Comparison of ENCODE assay signal across 22 cellular contexts in the genomic region with DNA sequence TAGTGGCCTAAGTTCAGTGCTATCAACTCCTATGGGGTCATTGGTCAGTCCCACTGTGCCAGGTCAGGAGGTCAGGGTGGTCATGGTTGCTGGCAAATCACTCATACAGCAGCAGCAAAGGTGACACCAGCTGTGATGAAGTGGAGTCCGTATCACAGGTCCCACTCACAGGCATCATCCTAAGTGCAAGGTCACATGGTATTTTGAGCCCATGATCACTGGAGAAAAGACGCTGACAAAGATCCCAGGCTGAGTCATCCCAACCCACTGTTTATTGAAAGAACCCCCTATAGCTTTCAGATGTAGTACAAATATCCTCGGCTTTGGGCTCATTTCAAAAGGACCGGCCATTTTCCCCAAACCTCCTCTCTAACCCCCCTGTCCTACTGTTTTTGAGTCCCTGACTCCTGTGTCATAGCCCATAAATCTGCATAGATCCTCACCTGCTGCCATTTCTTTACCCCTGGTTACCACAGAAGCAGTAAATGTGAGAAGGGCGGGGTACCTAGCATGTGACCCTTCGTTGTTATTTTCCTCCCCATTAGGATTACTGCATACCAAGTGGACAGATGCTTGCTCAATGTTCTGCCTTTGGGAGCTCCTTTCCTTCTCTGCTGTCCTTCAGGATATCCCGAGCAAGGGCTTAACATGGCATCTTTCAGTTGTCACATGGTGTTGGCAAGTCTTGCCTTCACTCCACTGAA.
DNase-seq lines count a peak whose midpoint lies in the region; ATAC-seq and TF ChIP-seq lines count a peak whose summit lies in the region.
"Had no signal": no experiment of that assay in that cellular context is flagged by ENCODE, and none has a peak within 500 bp of the region (broad histone marks: within the 10 kb centered on the region; RNA-seq: fewer than 3 reads in every experiment).

No MANE protein-coding gene starts in this region.

- H3K4ac ChIP-seq in IMR-90 (ENCODE audit: low read depth, low read length): peak overlapping the region; percentile 99

- no peak overlapping the region for H3K4me3 Mint-ChIP-seq in chondrocyte (ENCODE audit: unreplicated experiment)
- H3K4me3 Mint-ChIP-seq in nephron: no peak overlapping the region
- H3K4me3 Mint-ChIP-seq in activated T-cell treated with anti-CD3 and anti-CD28 coated beads, Interleukin-2, amount 50 U/mL, for 4 hours: no peak overlapping the region
- H3K4me3 Mint-ChIP-seq: activated CD8-positive, alpha-beta T cell treated with anti-CD3 and anti-CD28 coated beads, Interleukin-2, amount 10 ng/mL, durations not matched to agents 7 days and 5 days; activated T-helper 1 cell treated with anti-CD3 and anti-CD28 coated beads, Interleukin-12 subunit alpha, Interleukin-12 subunit beta, Interleukin-2, Interleukin-4 antibody, amounts not matched to agents 30 ng/mL and 10 ng/mL and 1 ng/mL, durations not matched to agents 14 hours and 24 hours and 36 hours; CD4-positive, alpha-beta T cell; central memory CD8-positive, alpha-beta T cell; stimulated activated memory B cell treated with anti-CD40 and anti-IgM and Interleukin-4, amounts not matched to agents 10 μg/mL and 1 μg/mL and 100 μg/mL, for 72 hours had no signal

- H2BK15ac ChIP-seq in IMR-90 (ENCODE audit: low read depth, low read length): peak overlapping the region; percentile 99

- peak overlapping the region; percentile 92 for H3K23ac ChIP-seq in IMR-90 (ENCODE audit: low read depth, low read length)

- H3K14ac ChIP-seq in IMR-90 (replicated peaks; ENCODE audit: low read depth, low read length): peak overlapping the region; percentile 91

- peaks cover 54% of the 10 kb centered on the region for H3K4me1 Mint-ChIP-seq in chondrocyte (ENCODE audit: low read depth)
- H3K4me1 Mint-ChIP-seq in nephron: peaks cover 49% of the 10 kb centered on the region
- H3K4me1 Mint-ChIP-seq in activated T-cell treated with anti-CD3 and anti-CD28 coated beads, Interleukin-2, amount 50 U/mL, for 4 hours (ENCODE audit: low read depth): no peaks in the 10 kb centered on the region
- H3K4me1 Mint-ChIP-seq: central memory CD8-positive, alpha-beta T cell; stimulated activated memory B cell treated with anti-CD40 and anti-IgM and Interleukin-4, amounts not matched to agents 10 μg/mL and 1 μg/mL and 100 μg/mL, for 72 hours had no signal

- no peak overlapping the region for H3K4me2 ChIP-seq in IMR-90 (ENCODE audit: low read depth, low read length)

- H3K18ac ChIP-seq in IMR-90 (ENCODE audit: low read depth, low read length): peak overlapping the region; percentile 97

- H3K27ac ChIP-seq in ACC112 (ENCODE audit: low read depth, low read length) (peak overlapping the region; percentile 81), IMR-90 (ENCODE audit: insufficient read depth, low read length) (peak overlapping the region; percentile 90)
- H3K27ac ChIP-seq: upper lobe of left lung, VCaP had no signal

- H3K4me3 ChIP-seq in ACC112 (ENCODE audit: low read depth, low read length): no peak overlapping the region
- H3K4me3 ChIP-seq in IMR-90 (ENCODE audit: insufficient read depth, low read depth, low read length): no peak overlapping the region
- H3K4me3 ChIP-seq: GM23248, upper lobe of left lung had no signal

- H3K56ac ChIP-seq in IMR-90 (ENCODE audit: extremely low read depth, insufficient read depth, low read length): peak overlapping the region; percentile 63

- H2AK5ac ChIP-seq in IMR-90 (ENCODE audit: low read depth, low read length): peak overlapping the region; percentile 100

- H2BK120ac ChIP-seq in IMR-90 (ENCODE audit: low read depth, low read length): peak overlapping the region; percentile 97

- TF ChIP-seq RAD21 in IMR-90 (IDR thresholded peaks at IDR 0.05; ENCODE audit: low read length): peak; percentile 20; the same call in 1 of the 2 replicates

- no peak for TF ChIP-seq CTCF in IMR-90 (conservative IDR thresholded peaks at IDR 0.05; ENCODE audit: low read depth, low read length)
- no peak for TF ChIP-seq CTCF in chondrocyte (IDR thresholded peaks at IDR 0.05)
- no peak for TF ChIP-seq CTCF in nephron (IDR thresholded peaks at IDR 0.05; ENCODE audit: unreplicated experiment in 3 of 3)

- dilution Hi-C loops in IMR-90 (cut with HindIII; ENCODE audit: low sequenced_read_pairs, unreplicated experiment): no loop called here

- ATAC-seq in IMR-90 (ENCODE audit: low read depth): peak; percentile 63
- no peak for ATAC-seq in activated T-cell treated with anti-CD3 and anti-CD28 coated beads, Interleukin-2, amount 50 U/mL, for 4 hours
- no peak for ATAC-seq in GM21390 (IDR thresholded peaks at IDR 0.05; ENCODE audit: unreplicated experiment)
- ATAC-seq in GM19463 (IDR thresholded peaks at IDR 0.05; ENCODE audit: unreplicated experiment): no peak
- ATAC-seq: activated CD8-positive, alpha-beta T cell treated with anti-CD3 and anti-CD28 coated beads, Interleukin-2, amount 10 ng/mL, durations not matched to agents 7 days and 5 days; stimulated activated memory B cell treated with anti-CD40 and anti-IgM and Interleukin-4, amounts not matched to agents 10 μg/mL and 1 μg/mL and 100 μg/mL, for 72 hours had no signal

- peak overlapping the region; percentile 8; the same call in 1 of the 2 replicates for H3K9ac ChIP-seq in IMR-90 (ENCODE audit: low read depth, low read length)
- H3K9ac ChIP-seq: GM23248 had no signal

- peak overlapping the region; percentile 99 for H4K91ac ChIP-seq in IMR-90 (ENCODE audit: insufficient read depth, low read depth, low read length)

- H3K27ac Mint-ChIP-seq in chondrocyte (ENCODE audit: unreplicated experiment) (peak overlapping the region; percentile 42), nephron (peak overlapping the region; percentile 50 to 88 (median 78))
- H3K27ac Mint-ChIP-seq: activated CD8-positive, alpha-beta T cell treated with anti-CD3 and anti-CD28 coated beads, Interleukin-2, amount 10 ng/mL, durations not matched to agents 7 days and 5 days; activated T-helper 1 cell treated with anti-CD3 and anti-CD28 coated beads, Interleukin-12 subunit alpha, Interleukin-12 subunit beta, Interleukin-2, Interleukin-4 antibody, amounts not matched to agents 30 ng/mL and 10 ng/mL and 1 ng/mL, durations not matched to agents 14 hours and 24 hours and 36 hours; CD4-positive, alpha-beta T cell; stimulated activated memory B cell treated with anti-CD40 and anti-IgM and Interleukin-4, amounts not matched to agents 10 μg/mL and 1 μg/mL and 100 μg/mL, for 72 hours had no signal

- H2BK20ac ChIP-seq in IMR-90 (ENCODE audit: low read depth, low read length): peak overlapping the region; percentile 97

- H3K36me3 Mint-ChIP-seq in chondrocyte (ENCODE audit: low read depth) (peaks cover 2% of the 10 kb centered on the region), nephron (ENCODE audit: low read depth) (peaks cover 14% of the 10 kb centered on the region)
- peaks cover 4% of the 10 kb centered on the region for H3K36me3 Mint-ChIP-seq in activated T-cell treated with anti-CD3 and anti-CD28 coated beads, Interleukin-2, amount 50 U/mL, for 4 hours (ENCODE audit: insufficient read depth)
- H3K36me3 Mint-ChIP-seq: stimulated activated memory B cell treated with anti-CD40 and anti-IgM and Interleukin-4, amounts not matched to agents 10 μg/mL and 1 μg/mL and 100 μg/mL, for 72 hours had no signal

- peak overlapping the region; percentile 90 for H4K5ac ChIP-seq in IMR-90 (ENCODE audit: low read depth, low read length)

- H2AK9ac ChIP-seq in IMR-90 (replicated peaks; ENCODE audit: low read depth, low read length, poor library complexity): peak overlapping the region; percentile 95

- H3K27me3 ChIP-seq in ACC112 (ENCODE audit: insufficient read depth, low read length) (no peaks in the 10 kb centered on the region), IMR-90 (ENCODE audit: control insufficient read depth, insufficient read depth, low read length) (no peaks in the 10 kb centered on the region)
- H3K27me3 ChIP-seq: upper lobe of left lung had no signal

- CTCF ChIA-PET in IMR-90 (lab: Yijun Ruan, JAX): no interaction called here

- H2BK5ac ChIP-seq in IMR-90 (ENCODE audit: low read depth, low read length, poor library complexity, severe bottlenecking): peak overlapping the region; percentile 95

- H3K79me1 ChIP-seq in IMR-90 (ENCODE audit: low read depth in 1 of 2, low read length in 2 of 2): peaks cover under 1 to 31% of the 10 kb centered on the region in 2 experiments; a peak in 3 of 4 replicates

- peaks cover 28% of the 10 kb centered on the region for H3K9me1 ChIP-seq in IMR-90 (ENCODE audit: insufficient read depth, low read length)

- H3K4me1 ChIP-seq in ACC112 (ENCODE audit: control insufficient read depth, insufficient read depth, low read length, unreplicated experiment) (peaks cover 44% of the 10 kb centered on the region), IMR-90 (ENCODE audit: control insufficient read depth, insufficient read depth, low read length) (peaks cover 19% of the 10 kb centered on the region)
- H3K4me1 ChIP-seq: upper lobe of left lung had no signal

- in situ Hi-C loops in IMR-90 (cut with MboI; ENCODE audit: low sequenced_read_pairs): no loop called here

- TF ChIP-seq POLR2A in IMR-90 (IDR thresholded peaks at IDR 0.05; ENCODE audit: low read depth, low read length): no peak

- H2AFZ ChIP-seq in ACC112 (ENCODE audit: low read length, unreplicated experiment) (no peak overlapping the region), IMR-90 (replicated peaks; ENCODE audit: low read length, poor library complexity) (peak overlapping the region; percentile 73)
- H2AFZ ChIP-seq: GM23248 had no signal

- BruUV-seq in IMR-90 (replicated peaks; lab: Mats Ljungman, UMichigan): no TSS peak

- H4K20me1 ChIP-seq in IMR-90 (ENCODE audit: insufficient read depth, low read length): no peaks in the 10 kb centered on the region

- POLR2A ChIA-PET in IMR-90 (lab: Charles Lee; ENCODE audit: unreplicated experiment): no interaction called here

- H3K9me3 ChIP-seq in IMR-90 (ENCODE audit: control insufficient read depth, insufficient read depth, low read length): peaks cover 1% of the 10 kb centered on the region; the same call in 1 of the 2 replicates
- H3K9me3 ChIP-seq: upper lobe of left lung had no signal

- H3K9me3 Mint-ChIP-seq in chondrocyte (ENCODE audit: low read depth) (peaks cover 13% of the 10 kb centered on the region), nephron (peaks cover 25% of the 10 kb centered on the region)
- H3K9me3 Mint-ChIP-seq in activated T-cell treated with anti-CD3 and anti-CD28 coated beads, Interleukin-2, amount 50 U/mL, for 4 hours: peaks cover 10% of the 10 kb centered on the region
- H3K9me3 Mint-ChIP-seq: CD4-positive, alpha-beta T cell; central memory CD8-positive, alpha-beta T cell had no signal

- H3K27me3 Mint-ChIP-seq in chondrocyte (ENCODE audit: low read depth) (no peaks in the 10 kb centered on the region), nephron (ENCODE audit: low read depth) (no peaks in the 10 kb centered on the region)
- peaks cover 11% of the 10 kb centered on the region for H3K27me3 Mint-ChIP-seq in activated T-cell treated with anti-CD3 and anti-CD28 coated beads, Interleukin-2, amount 50 U/mL, for 4 hours (ENCODE audit: low read depth)
- H3K27me3 Mint-ChIP-seq: CD4-positive, alpha-beta T cell had no signal

- H3K36me3 ChIP-seq in ACC112 (ENCODE audit: insufficient read depth, low read length) (no peaks in the 10 kb centered on the region), IMR-90 (ENCODE audit: control insufficient read depth, insufficient read depth, low read length) (no peaks in the 10 kb centered on the region)
- H3K36me3 ChIP-seq: upper lobe of left lung had no signal

- DNase-seq in IMR-90 (peak; percentile 91), chondrocyte (ENCODE audit: low spot score) (no peak)
- no peak for DNase-seq in activated T-cell treated with anti-CD3 and anti-CD28 coated beads, Interleukin-2, amount 50 U/mL, for 4 hours
- DNase-seq in activated CD4-positive, alpha-beta T cell treated with anti-CD3 and anti-CD28 coated beads, Interleukin-2, amount 50 U/mL, for 48 hours: no peak
- DNase-seq: activated CD8-positive, alpha-beta T cell treated with anti-CD3 and anti-CD28 coated beads, Interleukin-2, amount 10 ng/mL, durations not matched to agents 7 days and 5 days; CD4-positive, alpha-beta T cell; DMS153; effector memory CD4-positive, alpha-beta T cell; MV-4-11; NCI-H2029; retina; T-helper 1 cell; upper lobe of left lung had no signal

- H3K79me2 ChIP-seq in ACC112 (ENCODE audit: control insufficient read depth, insufficient read depth, low read length, unreplicated experiment): no peaks in the 10 kb centered on the region

- peak overlapping the region; percentile 89 to 94 for H4K8ac ChIP-seq in IMR-90 (ENCODE audit: low read depth in 2 of 2, low read length in 2 of 2)

- intact Hi-C loops in IMR-90 (cut with micrococcal nuclease): no loop called here

- 0% methylated on average over 2 of the region's 7 CpGs; no CpG with 5 or more reads in 1 of the 2 experiments for WGBS in IMR-90 (ENCODE audit: extremely low coverage in 2 of 2, insufficient read length in 1 of 2), 2 experiments
